ENCODE assay signal across 8 cellular contexts in genomic region chr16:89918453-89919347, GRCh38. TPM values are rescaled to one million over a fixed set of nuclear protein-coding genes. Genes with fewer than 3 reads are reported as not detected.
DNase-seq lines count a peak whose midpoint lies in the region; ATAC-seq and TF ChIP-seq lines count a peak whose summit lies in the region.

Gene MC1R (plus strand): TSS chr16:89918862. CDS start chr16:89919259, 397 bp downstream.

- intact Hi-C loops in CD14-positive monocyte (cut with micrococcal nuclease) (no loop called here), lower lobe of right lung (cut with DNase I) (no loop called here)

- ATAC-seq in GM19397 (IDR thresholded peaks at IDR 0.05; ENCODE audit: unreplicated experiment) (peak; percentile 26), lower lobe of right lung (peak; percentile 1), HG02885 (IDR thresholded peaks at IDR 0.05; ENCODE audit: poor library complexity, unreplicated experiment) (no peak)

- peaks cover 0 to 13% (median 2%) of the 10 kb centered on the region in 7 donors for H3K9me3 Mint-ChIP-seq in CD14-positive monocyte

- H3K4me3 Mint-ChIP-seq in CD14-positive monocyte = peak within 1 kb of the TSS; percentile 70 to 88

- peaks cover 49 to 78% (median 52%) of the 10 kb centered on the region in 3 donors for H3K27me3 Mint-ChIP-seq in CD14-positive monocyte (ENCODE audit: low read depth in 3 of 3)

- H3K9me3 ChIP-seq in lower lobe of right lung = no peaks in the 10 kb centered on the region

- peak within 1 kb of the TSS; percentile 51 for H3K4me3 ChIP-seq in choroid plexus epithelial cell (ENCODE audit: low read depth, low read length)
- peak within 1 kb of the TSS; percentile 40 for H3K4me3 ChIP-seq in lower lobe of right lung

- H3K36me3 ChIP-seq in lower lobe of right lung = no peaks in the 10 kb centered on the region

- DNase-seq in CD14-positive monocyte (ENCODE audit: low spot score) (no peak), RPMI7951 (ENCODE audit: low read depth) (peak; percentile 49), choroid plexus epithelial cell (ENCODE audit: low read depth) (peak; percentile 54), lower lobe of right lung (no peak), NCI-H2029 (lab: John Stamatoyannopoulos, UW) (no peak), NCI-H2227 (lab: John Stamatoyannopoulos, UW; ENCODE audit: unreplicated experiment) (no peak)

- H3K36me3 Mint-ChIP-seq in CD14-positive monocyte = no peaks in the 10 kb centered on the region

- H3K4me1 Mint-ChIP-seq in CD14-positive monocyte = peaks cover 28% of the 10 kb centered on the region

- no peak for TF ChIP-seq CTCF in CD14-positive monocyte (IDR thresholded peaks at IDR 0.05)
- TF ChIP-seq CTCF in choroid plexus epithelial cell (conservative IDR thresholded peaks at IDR 0.05; ENCODE audit: low read depth, low read length) = peak; percentile 69
- TF ChIP-seq CTCF in lower lobe of right lung (IDR thresholded peaks at IDR 0.05) = peak; percentile 33

- H3K4me1 ChIP-seq in lower lobe of right lung = peaks cover 47% of the 10 kb centered on the region

- H3K27ac ChIP-seq in lower lobe of right lung = peak within 1 kb of the TSS; percentile 10

- H3K27me3 ChIP-seq in lower lobe of right lung (ENCODE audit: low read depth) = peaks cover 28% of the 10 kb centered on the region

- peak within 1 kb of the TSS in 1 of 7 donors; percentile 66 for H3K27ac Mint-ChIP-seq in CD14-positive monocyte

RNA-seq across cellular contexts. Expression of gene MC1R, which starts in this region (rescaled TPM):
- under 1 TPM in 1 of 2 donors, not detected in 1; 0.21 TPM for polyA plus RNA-seq in CD14-positive monocyte
- 2.0 and 2.8 TPM in 2 replicates for total RNA-seq in RPMI7951 (2014; rRNA removed; shearing (Covaris generic))
- total RNA-seq in lower lobe of right lung = 5.3 TPM

Comparison
In these comparisons a context has a peak if more than half of its experiments do, and no peak if none do; other contexts are left out.
1. DNase-seq: peak in RPMI7951 (single experiment) and choroid plexus epithelial cell (single experiment); none in CD14-positive monocyte (single experiment), lower lobe of right lung (single experiment), NCI-H2029 (single experiment) and NCI-H2227 (single experiment).